In the genomic region with DNA sequence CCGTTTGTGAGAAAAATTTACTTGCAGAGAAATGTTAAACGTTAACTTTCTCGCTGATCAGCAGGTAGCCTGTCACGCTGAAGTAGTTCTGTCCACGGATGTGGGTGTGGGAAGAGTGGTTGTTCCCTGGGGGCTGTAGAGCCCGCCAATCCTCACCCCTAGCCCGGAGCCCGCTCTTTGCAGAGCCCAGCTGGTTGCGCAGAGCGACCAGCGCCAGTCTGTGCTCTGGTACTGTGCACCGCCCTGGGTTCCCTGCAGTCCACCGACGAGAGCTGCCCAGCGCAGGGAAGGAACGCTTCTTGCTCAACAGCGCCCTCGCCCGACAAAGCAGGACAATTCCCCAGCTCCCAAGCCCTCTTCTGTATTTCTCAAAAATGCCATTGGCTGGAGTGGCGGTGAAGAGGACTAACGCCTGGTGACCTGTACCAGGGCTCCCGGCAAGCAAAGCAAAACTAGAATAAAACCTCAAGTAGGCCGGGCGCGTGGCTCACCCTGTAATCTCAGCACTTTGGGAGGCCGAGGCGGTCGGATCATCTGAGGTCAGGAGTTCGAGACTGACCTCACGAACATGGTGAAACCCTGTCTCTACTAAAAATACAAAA, we compare ENCODE assay signal across 1 cellular context.
TF ChIP-seq lines count a peak whose summit lies in the region.

No MANE protein-coding gene starts in this region.

TF ChIP-seq in HepG2, 621 proteins besides CTCF, POLR2A, EP300 and RAD21 (continued from another document and continues in another):
- TF ChIP-seq ZNF280B (CRISPR knock-in tag; IDR thresholded peaks at IDR 0.05; ENCODE audit: borderline replicate concordance) (0 out of 2 replicates have a peak, but pooled peaks have one; percentile 18), SOX6 (IDR thresholded peaks at IDR 0.05) (no peak), SOX6 (CRISPR knock-in tag; IDR thresholded peaks at IDR 0.05) (peak; percentile 53; the same call in 1 of the 2 replicates), HDAC1 (CRISPR knock-in tag; IDR thresholded peaks at IDR 0.05) (peak; percentile 64), NFYB (CRISPR knock-in tag; IDR thresholded peaks at IDR 0.05) (peak; percentile 36; the same call in 1 of the 2 replicates), ZNF317 (CRISPR knock-in tag; IDR thresholded peaks at IDR 0.05) (0 out of 2 replicates have a peak, but pooled peaks have one; percentile 23), ATF7-NPFF (CRISPR knock-in tag; IDR thresholded peaks at IDR 0.05; ENCODE audit: low read depth) (peak; percentile 63; the same call in 1 of the 2 replicates), STAG1 (CRISPR knock-in tag; IDR thresholded peaks at IDR 0.05) (peak; percentile 80), GABPA (IDR thresholded peaks at IDR 0.05; ENCODE audit: low read depth, low read length) (no peak), GABPA (CRISPR knock-in tag; IDR thresholded peaks at IDR 0.05; ENCODE audit: low read depth) (no peak), KDM2A (CRISPR knock-in tag; IDR thresholded peaks at IDR 0.05; ENCODE audit: borderline replicate concordance, low read depth) (peak; percentile 85), AHR (CRISPR knock-in tag; IDR thresholded peaks at IDR 0.05) (no peak), ZNF205 (CRISPR knock-in tag; IDR thresholded peaks at IDR 0.05) (0 out of 2 replicates have a peak, but pooled peaks have one; percentile 17), ZBTB42 (CRISPR knock-in tag; IDR thresholded peaks at IDR 0.05) (0 out of 2 replicates have a peak, but pooled peaks have one; percentile 47), MED1 (CRISPR knock-in tag; IDR thresholded peaks at IDR 0.05) (peak; percentile 39; the same call in 1 of the 2 replicates), ZBTB33 (CRISPR knock-in tag; IDR thresholded peaks at IDR 0.05) (0 out of 2 replicates have a peak, but pooled peaks have one; percentile 13), MYPOP (CRISPR knock-in tag; IDR thresholded peaks at IDR 0.05) (peak; percentile 91), ZNF790 (CRISPR knock-in tag; IDR thresholded peaks at IDR 0.05; ENCODE audit: borderline replicate concordance) (no peak), SAP130 (CRISPR knock-in tag; IDR thresholded peaks at IDR 0.05; ENCODE audit: low read depth) (peak; percentile 72), ZNF713 (CRISPR knock-in tag; IDR thresholded peaks at IDR 0.05) (0 out of 2 replicates have a peak, but pooled peaks have one; percentile 79), MLX (CRISPR knock-in tag; IDR thresholded peaks at IDR 0.05) (no peak), ZNF773 (CRISPR knock-in tag; IDR thresholded peaks at IDR 0.05; ENCODE audit: borderline replicate concordance) (no peak), CERS6 (CRISPR knock-in tag; IDR thresholded peaks at IDR 0.05) (no peak), IRF2 (CRISPR knock-in tag; IDR thresholded peaks at IDR 0.05) (peak; percentile 46), FOXA1 (IDR thresholded peaks at IDR 0.05) (no peak), FOXA1 (CRISPR knock-in tag; IDR thresholded peaks at IDR 0.05) (no peak), ZFX (CRISPR knock-in tag; IDR thresholded peaks at IDR 0.05; ENCODE audit: low read depth) (peak; percentile 33; the same call in 1 of the 2 replicates), SALL2 (CRISPR knock-in tag; IDR thresholded peaks at IDR 0.05) (0 out of 2 replicates have a peak, but pooled peaks have one; percentile 35), FOXK1 (CRISPR knock-in tag; IDR thresholded peaks at IDR 0.05; ENCODE audit: borderline replicate concordance, low read depth) (peak; percentile 33; the same call in 1 of the 2 replicates), ZNF766 (CRISPR knock-in tag; IDR thresholded peaks at IDR 0.05; ENCODE audit: borderline replicate concordance) (no peak), RXRA (CRISPR knock-in tag; IDR thresholded peaks at IDR 0.05) (peak; percentile 32; the same call in 1 of the 2 replicates), ZFY (CRISPR knock-in tag; IDR thresholded peaks at IDR 0.05) (no peak; the same call in 1 of the 2 replicates), ZNF816 (CRISPR knock-in tag; IDR thresholded peaks at IDR 0.05; ENCODE audit: borderline replicate concordance) (peak; percentile 39; the same call in 1 of the 2 replicates), TEAD3 (CRISPR knock-in tag; optimal IDR thresholded peaks at IDR 0.05; ENCODE audit: borderline replicate concordance) (peak; percentile 65), ZGPAT (CRISPR knock-in tag; IDR thresholded peaks at IDR 0.05) (peak; percentile 61; the same call in 1 of the 2 replicates), NFAT5 (CRISPR knock-in tag; IDR thresholded peaks at IDR 0.05) (0 out of 2 replicates have a peak, but pooled peaks have one; percentile 15), ZNF496 (CRISPR knock-in tag; IDR thresholded peaks at IDR 0.05; ENCODE audit: insufficient replicate concordance) (no peak), NR2F6 (IDR thresholded peaks at IDR 0.05) (no peak), NR2F6 (CRISPR knock-in tag; IDR thresholded peaks at IDR 0.05) (0 out of 2 replicates have a peak, but pooled peaks have one; percentile 13), REPIN1 (CRISPR knock-in tag; IDR thresholded peaks at IDR 0.05; ENCODE audit: borderline replicate concordance, low read depth) (no peak), ZNF891 (CRISPR knock-in tag; IDR thresholded peaks at IDR 0.05) (peak; percentile 63; the same call in 1 of the 2 replicates), ZNF788 (CRISPR knock-in tag; IDR thresholded peaks at IDR 0.05; ENCODE audit: borderline replicate concordance) (no peak), ZFP90 (CRISPR knock-in tag; IDR thresholded peaks at IDR 0.05; ENCODE audit: borderline replicate concordance) (peak; percentile 78; the same call in 1 of the 2 replicates)
- TF ChIP-seq, protein P1, sequence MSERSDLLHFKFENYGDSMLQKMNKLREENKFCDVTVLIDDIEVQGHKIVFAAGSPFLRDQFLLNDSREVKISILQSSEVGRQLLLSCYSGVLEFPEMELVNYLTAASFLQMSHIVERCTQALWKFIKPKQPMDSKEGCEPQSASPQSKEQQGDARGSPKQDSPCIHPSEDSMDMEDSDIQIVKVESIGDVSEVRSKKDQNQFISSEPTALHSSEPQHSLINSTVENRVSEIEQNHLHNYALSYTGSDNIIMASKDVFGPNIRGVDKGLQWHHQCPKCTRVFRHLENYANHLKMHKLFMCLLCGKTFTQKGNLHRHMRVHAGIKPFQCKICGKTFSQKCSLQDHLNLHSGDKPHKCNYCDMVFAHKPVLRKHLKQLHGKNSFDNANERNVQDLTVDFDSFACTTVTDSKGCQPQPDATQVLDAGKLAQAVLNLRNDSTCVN (CRISPR knock-in tag; IDR thresholded peaks at IDR 0.05; ENCODE audit: borderline replicate concordance), result peak; percentile 52; the same call in 1 of the 2 replicates
- TF ChIP-seq, protein P2, sequence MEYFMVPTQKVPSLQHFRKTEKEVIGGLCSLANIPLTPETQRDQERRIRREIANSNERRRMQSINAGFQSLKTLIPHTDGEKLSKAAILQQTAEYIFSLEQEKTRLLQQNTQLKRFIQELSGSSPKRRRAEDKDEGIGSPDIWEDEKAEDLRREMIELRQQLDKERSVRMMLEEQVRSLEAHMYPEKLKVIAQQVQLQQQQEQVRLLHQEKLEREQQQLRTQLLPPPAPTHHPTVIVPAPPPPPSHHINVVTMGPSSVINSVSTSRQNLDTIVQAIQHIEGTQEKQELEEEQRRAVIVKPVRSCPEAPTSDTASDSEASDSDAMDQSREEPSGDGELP (IDR thresholded peaks at IDR 0.05; ENCODE audit: borderline replicate concordance, low read depth), result peak; percentile 83; the same call in 1 of the 2 replicates
